In the genomic region with DNA sequence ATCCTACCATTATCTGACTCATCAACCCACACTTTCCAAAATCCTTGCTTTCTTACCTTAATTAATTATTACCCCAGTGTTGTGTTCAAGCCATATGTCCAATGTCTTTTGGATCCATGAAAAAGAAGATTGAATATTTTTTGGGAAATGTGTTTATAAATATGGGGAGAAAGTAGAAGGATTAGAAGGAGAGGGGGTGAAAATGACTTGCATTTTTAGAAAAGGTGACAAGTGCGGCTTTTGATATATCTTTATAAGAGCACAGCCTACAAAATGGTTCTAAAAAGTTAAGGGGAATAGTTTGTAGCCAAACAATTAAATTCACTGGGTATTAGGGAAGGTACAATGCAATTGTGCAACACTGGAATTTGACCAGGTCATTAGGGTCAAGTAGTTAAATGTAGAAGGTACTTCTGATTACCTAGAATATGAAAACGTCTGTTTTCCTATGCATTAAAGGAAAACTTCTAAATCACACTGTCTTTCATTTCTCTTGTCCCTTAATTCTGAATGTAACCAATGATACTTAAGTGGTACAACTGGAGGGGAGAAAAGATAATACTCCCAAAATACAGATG, we compare ENCODE assay signal across 17 cellular contexts. TPM values are rescaled to one million over a fixed set of nuclear protein-coding genes. Genes with fewer than 3 reads are reported as not detected.
DNase-seq lines count a peak whose midpoint lies in the region; ATAC-seq, FAIRE-seq and TF ChIP-seq lines count a peak whose summit lies in the region.
"Had no signal": no experiment of that assay in that cellular context is flagged by ENCODE, and none has a peak within 500 bp of the region (broad histone marks: within the 10 kb centered on the region; RNA-seq: fewer than 3 reads in every experiment).

No MANE protein-coding gene starts in this region.

- peak overlapping the region; percentile 88 to 91 for H3K27ac Mint-ChIP-seq in natural killer cell treated with Interleukin-12 subunit alpha and Interleukin-12 subunit beta and Interleukin-15 and Interleukin-18, amount 100 ng/mL, for 72 hours
- H3K27ac Mint-ChIP-seq in natural killer cell: no peak overlapping the region
- H3K27ac Mint-ChIP-seq: GM23338 had no signal

- H3K27me3 Mint-ChIP-seq in natural killer cell treated with Interleukin-12 subunit alpha and Interleukin-12 subunit beta and Interleukin-15 and Interleukin-18, amount 100 ng/mL, for 72 hours: peaks cover 0 to 3% of the 10 kb centered on the region in 2 donors
- H3K27me3 Mint-ChIP-seq in natural killer cell (ENCODE audit: low read depth in 2 of 2): peaks cover 0 to 4% of the 10 kb centered on the region in 2 donors

- no peak overlapping the region for H3K4me2 ChIP-seq in H1 (ENCODE audit: insufficient read depth in 1 of 2, low read depth in 2 of 2, low read length in 2 of 2)
- H3K4me2 ChIP-seq: GM23338 had no signal

- no peaks in the 10 kb centered on the region for H3K23me2 ChIP-seq in H1 (ENCODE audit: low read depth, low read length)

- no peak for TF ChIP-seq RAD21 in H1 (IDR thresholded peaks at IDR 0.05 in 1 of 2, conservative IDR thresholded peaks at IDR 0.05 in 1 of 2; ENCODE audit: low read depth in 2 of 2, low read length in 2 of 2)

- H2BK20ac ChIP-seq in H1 (ENCODE audit: low read length): no peak overlapping the region

- peaks cover 32% of the 10 kb centered on the region for H3K4me1 ChIP-seq in SJCRH30
- H3K4me1 ChIP-seq in H1 (replicated peaks in 1 of 4; ENCODE audit: control insufficient read depth in 3 of 4, insufficient read depth in 4 of 4, low read length in 3 of 4): peaks cover 0 to 7% (median 0%) of the 10 kb centered on the region in 4 experiments; a peak in 1 of 7 replicates
- H3K4me1 ChIP-seq: psoas muscle had no signal

- H3K27me3 ChIP-seq in SJCRH30 (no peaks in the 10 kb centered on the region), H1 (replicated peaks in 1 of 4; ENCODE audit: control insufficient read depth in 3 of 4, extremely low read depth in 1 of 4, insufficient read depth in 3 of 4, low read length in 3 of 4) (no peaks in the 10 kb centered on the region)

- H3K23ac ChIP-seq in H1 (ENCODE audit: insufficient read length): no peak overlapping the region

- no peaks in the 10 kb centered on the region for H4K20me1 ChIP-seq in H1 (replicated peaks in 1 of 2; ENCODE audit: control insufficient read depth in 1 of 2, insufficient read depth in 2 of 2, low read length in 2 of 2)

- no peak for DNase-seq in natural killer cell treated with Interleukin-12 subunit alpha and Interleukin-12 subunit beta and Interleukin-15 and Interleukin-18, amount 100 ng/mL, for 72 hours (ENCODE audit: low spot score)
- DNase-seq in natural killer cell: no peak
- DNase-seq in SJCRH30: no peak
- DNase-seq in H1 (ENCODE audit: low read depth in 1 of 2, low spot score in 2 of 2): no peak
- DNase-seq in anterior cingulate cortex (lab: John Stamatoyannopoulos, UW): no peak
- DNase-seq in activated CD8-positive, alpha-beta memory T cell treated with anti-CD3 and anti-CD28 coated beads for 24 hours: no peak
- no peak for DNase-seq in D721Med (ENCODE audit: insufficient read length, low spot score)
- no peak for DNase-seq in NCI-H2081 (lab: John Stamatoyannopoulos, UW)
- DNase-seq: DND-41, NCI-H2081 treated with DMSO at 0.1 percent for 48 hours, NCI-H774, psoas muscle, SHP77 had no signal

- intact Hi-C loops in natural killer cell (cut with micrococcal nuclease): no loop called here

- H3K27ac ChIP-seq in SJCRH30 (peak overlapping the region; percentile 44), H1 (ENCODE audit: low read depth, low read length) (no peak overlapping the region)
- H3K27ac ChIP-seq: HL-60, psoas muscle had no signal

- peaks cover 44 to 52% of the 10 kb centered on the region in 2 donors for H3K4me1 Mint-ChIP-seq in natural killer cell treated with Interleukin-12 subunit alpha and Interleukin-12 subunit beta and Interleukin-15 and Interleukin-18, amount 100 ng/mL, for 72 hours (ENCODE audit: low read depth in 2 of 2)
- H3K4me1 Mint-ChIP-seq in natural killer cell: peaks cover 0 to 4% of the 10 kb centered on the region in 2 donors

- no peak overlapping the region for H2AFZ ChIP-seq in H1 (ENCODE audit: low read length)
- H2AFZ ChIP-seq: GM23338 had no signal

- H3K36me3 ChIP-seq in SJCRH30 (no peaks in the 10 kb centered on the region), H1 (ENCODE audit: control insufficient read depth in 2 of 4, insufficient read depth in 4 of 4, low read length in 3 of 4) (no peaks in the 10 kb centered on the region)

- no peak overlapping the region for H3K4ac ChIP-seq in H1 (replicated peaks; ENCODE audit: insufficient read length, low read depth, low read length)

- no peak for TF ChIP-seq EP300 in H1 (IDR thresholded peaks at IDR 0.05; ENCODE audit: borderline replicate concordance in 1 of 2, low read depth in 2 of 2, low read length in 2 of 2)

- no peak overlapping the region for H3K18ac ChIP-seq in H1 (ENCODE audit: extremely low read depth, low read length)

- no peaks in the 10 kb centered on the region for H3K79me2 ChIP-seq in H1 (ENCODE audit: control insufficient read depth in 1 of 2, insufficient read depth in 2 of 2, low read length in 2 of 2)

- peak overlapping the region; percentile 74 for H3K4me3 Mint-ChIP-seq in natural killer cell treated with Interleukin-12 subunit alpha and Interleukin-12 subunit beta and Interleukin-15 and Interleukin-18, amount 100 ng/mL, for 72 hours
- H3K4me3 Mint-ChIP-seq in natural killer cell: no peak overlapping the region
- H3K4me3 Mint-ChIP-seq: GM23338 had no signal

- TF ChIP-seq POLR2A in H1 (IDR thresholded peaks at IDR 0.05; ENCODE audit: control extremely low read depth in 1 of 2, low read depth in 2 of 2, low read length in 2 of 2): no peak

- CTCF ChIA-PET in H1 (lab: Charles Lee; ENCODE audit: partially characterized antibody): interaction anchor here (1.5 kb wide), 1 partner anchor 52 kb away, joined by 3 read pairs; no protein-coding TSS in a partner anchor

- FAIRE-seq in H1 (lab: Jason Lieb, UNC) (no peak), D721Med (lab: Jason Lieb, UNC) (no peak)
- FAIRE-seq: TTC549, urothelium cell line had no signal

- no peak overlapping the region for H4K91ac ChIP-seq in H1 (replicated peaks; ENCODE audit: insufficient read length, low read length)

- H4K5ac ChIP-seq in H1 (ENCODE audit: insufficient read length, low read depth, low read length): no peak overlapping the region

- H3K14ac ChIP-seq in H1 (ENCODE audit: insufficient read length): no peak overlapping the region

- POLR2A ChIA-PET in H1 (lab: Charles Lee; ENCODE audit: partially characterized antibody): no interaction called here

- H2BK12ac ChIP-seq in H1 (ENCODE audit: low read depth, low read length): no peak overlapping the region

- no peak overlapping the region for H4K8ac ChIP-seq in H1 (ENCODE audit: extremely low read depth, insufficient read depth, low read length)

- no peak overlapping the region for H2BK120ac ChIP-seq in H1 (replicated peaks; ENCODE audit: low read depth, low read length)

- H3K9me3 Mint-ChIP-seq in natural killer cell treated with Interleukin-12 subunit alpha and Interleukin-12 subunit beta and Interleukin-15 and Interleukin-18, amount 100 ng/mL, for 72 hours: no peaks in the 10 kb centered on the region
- H3K9me3 Mint-ChIP-seq in natural killer cell: no peaks in the 10 kb centered on the region
- H3K9me3 Mint-ChIP-seq: GM23338 had no signal

- no peak overlapping the region for H2BK15ac ChIP-seq in H1 (ENCODE audit: low read length)

- no peak overlapping the region for H2AK5ac ChIP-seq in H1 (ENCODE audit: low read depth, low read length)

- no peak for TF ChIP-seq CTCF in natural killer cell (IDR thresholded peaks at IDR 0.05)
- no peak for TF ChIP-seq CTCF in H1 (IDR thresholded peaks at IDR 0.05; ENCODE audit: control extremely low read depth in 1 of 3, insufficient read depth in 1 of 3, low read depth in 1 of 3, low read length in 3 of 3)
- TF ChIP-seq CTCF in D721Med (IDR thresholded peaks at IDR 0.05; ENCODE audit: insufficient read depth, missing control alignments): no peak

- ATAC-seq in natural killer cell treated with Interleukin-12 subunit alpha and Interleukin-12 subunit beta and Interleukin-15 and Interleukin-18, amount 100 ng/mL, for 72 hours: no peak
- no peak for ATAC-seq in natural killer cell
- ATAC-seq: GM23338, psoas muscle had no signal

- H2BK5ac ChIP-seq in H1 (ENCODE audit: low read depth, low read length): no peak overlapping the region

- no peaks in the 10 kb centered on the region for H3K36me3 Mint-ChIP-seq in natural killer cell treated with Interleukin-12 subunit alpha and Interleukin-12 subunit beta and Interleukin-15 and Interleukin-18, amount 100 ng/mL, for 72 hours
- no peaks in the 10 kb centered on the region for H3K36me3 Mint-ChIP-seq in natural killer cell

- no peaks in the 10 kb centered on the region for H3K79me1 ChIP-seq in H1 (ENCODE audit: low read depth, low read length)

- no peak overlapping the region for H3K56ac ChIP-seq in H1 (replicated peaks; ENCODE audit: insufficient read length, low read depth, low read length)

- 92% methylated on average over 2 of the region's 2 CpGs; no CpG with 5 or more reads in 1 of the 2 experiments for WGBS in H1 (ENCODE audit: extremely low coverage in 1 of 2, insufficient coverage in 1 of 2, insufficient read length in 1 of 2, insufficient replicate concordance in 2 of 2, low coverage in 1 of 2, low lambda C conversion rate in 2 of 2, missing lambda C conversion rate in 1 of 2), 2 experiments

- H3K4me3 ChIP-seq in SJCRH30 (no peak overlapping the region), H1 (ENCODE audit: extremely low read depth in 1 of 4, insufficient read depth in 2 of 4, low read depth in 3 of 4, low read length in 4 of 4) (no peak overlapping the region)
- H3K4me3 ChIP-seq: GM23338, psoas muscle had no signal

- H3K9me3 ChIP-seq in SJCRH30 (replicated peaks) (no peaks in the 10 kb centered on the region), H1 (ENCODE audit: insufficient read depth in 2 of 2, low read depth in 1 of 2, low read length in 1 of 2) (no peaks in the 10 kb centered on the region)
- H3K9me3 ChIP-seq: psoas muscle had no signal

- no peak overlapping the region for H3K9ac ChIP-seq in H1 (replicated peaks in 1 of 4; ENCODE audit: extremely low read depth in 1 of 4, low read depth in 3 of 4, low read length in 3 of 4)

TF ChIP-seq in H1, 55 proteins besides CTCF, POLR2A, EP300 and RAD21 (continues in another document):
- TF ChIP-seq ASH2L (IDR thresholded peaks at IDR 0.05; ENCODE audit: low read length): no peak

RNA-seq across cellular contexts. Expression of gene SERTAD2, which starts 44.4 kb away (rescaled TPM):
- 10 to 100 TPM; 15.6 to 23.9 TPM for total RNA-seq in natural killer cell treated with Interleukin-12 subunit alpha and Interleukin-12 subunit beta and Interleukin-15 and Interleukin-18, amount 100 ng/mL, for 72 hours
- 10 to 100 TPM; 45.6 to 71.2 (median 55.8) TPM for total RNA-seq in natural killer cell
- total RNA-seq in SJCRH30 (2014; rRNA removed; shearing (Covaris generic)): 30.9 and 34.7 TPM in 2 replicates
- 4.5 and 5.7 TPM in 2 replicates for total RNA-seq in H1 (2021; fragmentation: NEBNext Ultra II Directional; extraction: Animal tissue kit (Norgen Biotek cat#: 25700))
- 2.9 and 3.5 TPM in 2 replicates for polyA plus RNA-seq in H1 (2011; rRNA removed)
- polyA plus RNA-seq in H1 (2011; cell fraction: cytosol; rRNA removed): 2.8 TPM
- 4.9 TPM for polyA plus RNA-seq in H1 (2011; cell fraction: nucleus; rRNA removed)
- 3.8 to 5.6 TPM (median 4.6 TPM) in 4 replicates for polyA plus RNA-seq in H1 (2012, experiment 1 of 2)
- 0.83 TPM for polyA plus RNA-seq in H1 (2012, experiment 2 of 2)
- 4.6 TPM for polyA plus RNA-seq in H1 (2013, experiment 1 of 2)
- 4.4 TPM for polyA plus RNA-seq in H1 (2013, experiment 2 of 2)
- 3.9 and 5.4 TPM in 2 replicates for polyA minus RNA-seq in H1 (2011; rRNA and poly(A)+ RNA removed)
- polyA minus RNA-seq in H1 (2011; cell fraction: cytosol; rRNA and poly(A)+ RNA removed): 4.2 TPM
- polyA minus RNA-seq in H1 (2011; cell fraction: nucleus; rRNA and poly(A)+ RNA removed): 13.4 TPM

Comparison
In these comparisons a context has a peak if more than half of its experiments do, and no peak if none do; other contexts are left out.
1. H3K27ac Mint-ChIP-seq: peak in natural killer cell treated with Interleukin-12 subunit alpha and Interleukin-12 subunit beta and Interleukin-15 and Interleukin-18, amount 100 ng/mL, for 72 hours (2 of 2); none in natural killer cell (0 of 2).